ENCODE assay signal across 21 cellular contexts in genomic region chr4:110019153-110019552, GRCh38.
"Had no signal": no experiment of that assay in that cellular context is flagged by ENCODE, and none has a peak within 500 bp of the region (broad histone marks: within the 10 kb centered on the region; RNA-seq: fewer than 3 reads in every experiment).

No MANE protein-coding gene starts in this region.

- H3K36me3 ChIP-seq: MG63, SJSA1 had no signal

- H3K9me3 ChIP-seq: MG63, SJSA1, SK-N-SH had no signal

- H3K9ac ChIP-seq: SK-N-SH had no signal

- H3K27me3 ChIP-seq: MG63, SJSA1 had no signal

- H3K4me3 ChIP-seq: MG63, SJSA1 had no signal

- DNase-seq: IMR-90, Karpas-422, KG1, MG63, NCI-H1092, NCI-H1436, NCI-H187, NCI-H2029, NCI-H2081 treated with DMSO at 0.1 percent for 48 hours, NCI-H2171, NCI-H226, NCI-H446, NCI-H510A, NCI-H524 treated with DMSO at 0.1 percent for 48 hours, NCI-H69, NCI-H774, Right ventricle myocardium superior, RPMI8226, SIG-M5, SK-N-SH had no signal
